In genomic region chr13:112575680-112576079, GRCh38 we compare ENCODE assay signal across 14 cellular contexts. TPM values are rescaled to one million over a fixed set of nuclear protein-coding genes. Genes with fewer than 3 reads are reported as not detected.
DNase-seq lines count a peak whose midpoint lies in the region; ATAC-seq and TF ChIP-seq lines count a peak whose summit lies in the region.
"Had no signal": no experiment of that assay in that cellular context is flagged by ENCODE, and none has a peak within 500 bp of the region (broad histone marks: within the 10 kb centered on the region; RNA-seq: fewer than 3 reads in every experiment).

No MANE protein-coding gene starts in this region.

- H3K4me3 ChIP-seq in BLaER1 (no peak overlapping the region), mesenchymal stem cell (ENCODE audit: insufficient read depth in 1 of 2, low read depth in 1 of 2, low read length in 2 of 2) (no peak overlapping the region), ovary (no peak overlapping the region)
- H3K4me3 ChIP-seq: left ventricle myocardium inferior had no signal

- peak overlapping the region; percentile 75 for H3K27ac ChIP-seq in BLaER1
- no peak overlapping the region for H3K27ac ChIP-seq in mesenchymal stem cell (ENCODE audit: low read length, poor library complexity, severe bottlenecking)
- H3K27ac ChIP-seq in ovary, result no peak overlapping the region
- H3K27ac ChIP-seq: left ventricle myocardium inferior had no signal

- H3K4me2 ChIP-seq in BLaER1 (peak overlapping the region; percentile 81), mesenchymal stem cell (ENCODE audit: low read length, poor library complexity, severe bottlenecking) (no peak overlapping the region)

- no peak overlapping the region for H2BK5ac ChIP-seq in mesenchymal stem cell (ENCODE audit: low read depth, low read length, poor library complexity, severe bottlenecking)

- H4K20me1 ChIP-seq in BLaER1, result peaks cover 83% of the 10 kb centered on the region

- no peak overlapping the region for H2AFZ ChIP-seq in mesenchymal stem cell (ENCODE audit: low read depth, low read length)

- H3K4me1 ChIP-seq in BLaER1, result peaks cover 52% of the 10 kb centered on the region
- peaks cover 7% of the 10 kb centered on the region for H3K4me1 ChIP-seq in mesenchymal stem cell (ENCODE audit: control insufficient read depth, insufficient read depth, low read depth, low read length)
- peaks cover 19% of the 10 kb centered on the region for H3K4me1 ChIP-seq in ovary (ENCODE audit: insufficient read depth)

- H4K91ac ChIP-seq in mesenchymal stem cell (ENCODE audit: low read length), result no peak overlapping the region

- no peak for TF ChIP-seq POLR2A in ovary (IDR thresholded peaks at IDR 0.05)

- no peak overlapping the region for H3K18ac ChIP-seq in mesenchymal stem cell (ENCODE audit: low read depth in 1 of 2, low read length in 2 of 2)

- H3K9ac ChIP-seq in BLaER1, result no peak overlapping the region
- H3K9ac ChIP-seq in mesenchymal stem cell (ENCODE audit: low read length), result peak overlapping the region; percentile 21

- no peak for ATAC-seq in HG03175 (IDR thresholded peaks at IDR 0.05; ENCODE audit: unreplicated experiment)
- ATAC-seq: activated CD4-positive, CD25-positive, alpha-beta regulatory T cell treated with anti-CD3 and anti-CD28 coated beads, Interleukin-2, amount 50 U/mL, for 24 hours had no signal

- TF ChIP-seq CTCF in ovary (IDR thresholded peaks at IDR 0.05), result no peak

- no peak overlapping the region for H2AK5ac ChIP-seq in mesenchymal stem cell (ENCODE audit: low read length, severe bottlenecking)

- H3K27me3 ChIP-seq in BLaER1 (no peaks in the 10 kb centered on the region), mesenchymal stem cell (ENCODE audit: control insufficient read depth in 1 of 2, insufficient read depth in 1 of 2, low read length in 2 of 2) (no peaks in the 10 kb centered on the region), ovary (no peaks in the 10 kb centered on the region)

- H3K14ac ChIP-seq in mesenchymal stem cell (ENCODE audit: low read length in 2 of 2), result no peak overlapping the region

- H2BK120ac ChIP-seq in mesenchymal stem cell (ENCODE audit: low read depth, low read length), result no peak overlapping the region

- no peak overlapping the region for H4K8ac ChIP-seq in mesenchymal stem cell (ENCODE audit: low read length)

- intact Hi-C loops in posterior cingulate gyrus (cut with DNase I) (no loop called here), ovary (cut with DNase I) (no loop called here)

- WGBS in mesenchymal stem cell, result 84% methylated on average over 2 of the region's 5 CpGs
- 78 to 80% (median 80%) methylated on average over 5 of the region's 5 CpGs for WGBS in ovary, 3 donors

- H3K9me3 ChIP-seq in BLaER1 (peaks cover 34% of the 10 kb centered on the region), mesenchymal stem cell (ENCODE audit: control insufficient read depth, low read length) (no peaks in the 10 kb centered on the region), ovary (no peaks in the 10 kb centered on the region)
- H3K9me3 ChIP-seq: left ventricle myocardium inferior had no signal

- no peak overlapping the region for H3K23ac ChIP-seq in mesenchymal stem cell (ENCODE audit: low read length in 2 of 2)

- no peak overlapping the region for H2BK15ac ChIP-seq in mesenchymal stem cell (ENCODE audit: low read depth, poor library complexity, severe bottlenecking)

- no peak for TF ChIP-seq EP300 in ovary (IDR thresholded peaks at IDR 0.05)

- peaks cover 44% of the 10 kb centered on the region for H3K36me3 ChIP-seq in BLaER1
- H3K36me3 ChIP-seq in mesenchymal stem cell (ENCODE audit: control insufficient read depth in 1 of 2, insufficient read depth in 2 of 2, low read depth in 1 of 2, low read length in 2 of 2), result no peaks in the 10 kb centered on the region
- H3K36me3 ChIP-seq in ovary, result no peaks in the 10 kb centered on the region
- H3K36me3 ChIP-seq: left ventricle myocardium inferior had no signal

- peaks cover 35% of the 10 kb centered on the region for H3K79me1 ChIP-seq in mesenchymal stem cell (replicated peaks; ENCODE audit: low read length, poor library complexity, severe bottlenecking)

- H2BK12ac ChIP-seq in mesenchymal stem cell (ENCODE audit: low read length in 2 of 2), result no peak overlapping the region

- DNase-seq in HCEC 1CT (peak; percentile 15), dermis blood vessel endothelial cell (peak; percentile 30), mesenchymal stem cell (no peak), posterior cingulate gyrus (no peak), ovary (no peak)
- DNase-seq in effector CD4-positive, alpha-beta T cell, result no peak
- DNase-seq: activated effector memory CD4-positive, alpha-beta T cell treated with Interleukin-2 at 50 U/mL for 16 hours; COR-L47; left ventricle myocardium inferior; nucleus accumbens; stimulated activated naive CD4-positive, alpha-beta T cell had no signal

- no peak overlapping the region for H3K4ac ChIP-seq in mesenchymal stem cell (ENCODE audit: low read depth in 1 of 2, low read length in 2 of 2)

RNA-seq across cellular contexts. Expression of gene TUBGCP3, which starts 12.3 kb away (rescaled TPM):
- 29.6 and 35.0 TPM in 2 replicates for total RNA-seq in dermis blood vessel endothelial cell
- 10.0 TPM for polyA plus RNA-seq in mesenchymal stem cell (2013, experiment 1 of 2)
- 11.2 TPM for polyA plus RNA-seq in mesenchymal stem cell (2013, experiment 2 of 2)
- total RNA-seq in ovary, result 10 to 100 TPM; 21.3 to 58.0 (median 37.7) TPM
- 10 to 100 TPM; 19.4 to 20.4 TPM for polyA plus RNA-seq in ovary

Comparison
In these comparisons a context has a peak if more than half of its experiments do, and no peak if none do; other contexts are left out.
1. DNase-seq: peak in HCEC 1CT (single experiment) and dermis blood vessel endothelial cell (single experiment); none in mesenchymal stem cell (single experiment), posterior cingulate gyrus (0 of 10), effector CD4-positive, alpha-beta T cell (single experiment) and ovary (0 of 5).